ENCODE assay signal across 8 cellular contexts in genomic region chr4:41990383-41991111, GRCh38. TPM values are rescaled to one million over a fixed set of nuclear protein-coding genes. Genes with fewer than 3 reads are reported as not detected.
DNase-seq lines count a peak whose midpoint lies in the region; ATAC-seq lines count a peak whose summit lies in the region.

Gene SLC30A9 (plus strand): TSS chr4:41990530. CDS start chr4:41990652, 122 bp downstream.

- H3K36me3 ChIP-seq in effector memory CD4-positive, alpha-beta T cell (ENCODE audit: control insufficient read depth, insufficient read depth, low read length), result no peaks in the 10 kb centered on the region

- H3K4me1 ChIP-seq in effector memory CD4-positive, alpha-beta T cell (ENCODE audit: control insufficient read depth, insufficient read depth, low read length, poor library complexity, severe bottlenecking), result no peaks in the 10 kb centered on the region

- ATAC-seq in GM19468 (IDR thresholded peaks at IDR 0.05; ENCODE audit: extremely low read depth, unreplicated experiment), result peak; percentile 96

- H3K4me3 ChIP-seq in effector memory CD4-positive, alpha-beta T cell (ENCODE audit: insufficient read depth, low read depth, low read length, poor library complexity, severe bottlenecking), result peak within 1 kb of the TSS; percentile 71

- DNase-seq in COLO829 (ENCODE audit: low spot score), result peak; percentile 92
- DNase-seq in HS-5 (ENCODE audit: low read depth), result peak; percentile 74
- peak; percentile 60 for DNase-seq in NK-92 (lab: John Stamatoyannopoulos, UW; ENCODE audit: unreplicated experiment)
- DNase-seq in activated CD8-positive, alpha-beta memory T cell treated with anti-CD3 and anti-CD28 coated beads for 1 hour (ENCODE audit: extremely low read depth in 1 of 2, low read depth in 1 of 2), result peak; percentile 85 to 86
- peak; percentile 89 to 93 (median 91) for DNase-seq in effector memory CD4-positive, alpha-beta T cell
- DNase-seq in lung microvascular endothelial cell (ENCODE audit: low read depth in 2 of 2), result peak; percentile 96
- peak; percentile 82 to 88 (median 87) for DNase-seq in stimulated activated CD4-positive, alpha-beta T cell treated with anti-CD3 and anti-CD28 coated beads, TNF-alpha, amount 100 ng/mL, for 48 hours (ENCODE audit: low read depth in 3 of 3)

- H3K27me3 ChIP-seq in effector memory CD4-positive, alpha-beta T cell (replicated peaks; ENCODE audit: control insufficient read depth, insufficient read depth, low read length, poor library complexity, severe bottlenecking), result no peaks in the 10 kb centered on the region

- peak within 1 kb of the TSS; percentile 72 for H3K27ac ChIP-seq in effector memory CD4-positive, alpha-beta T cell (ENCODE audit: insufficient read depth, low read length, poor library complexity, severe bottlenecking)

- no peaks in the 10 kb centered on the region for H3K9me3 ChIP-seq in effector memory CD4-positive, alpha-beta T cell (ENCODE audit: control insufficient read depth, low read length)

RNA-seq across cellular contexts. Expression of gene SLC30A9, which starts in this region (rescaled TPM):
- total RNA-seq in lung microvascular endothelial cell, result 29.2 and 35.9 TPM in 2 replicates

Comparison
In these comparisons a context has a peak if more than half of its experiments do, and no peak if none do; other contexts are left out.
1. Peak in every context shown above with its lines: DNase-seq, ATAC-seq, H3K4me3 ChIP-seq and H3K27ac ChIP-seq.